Comparison of ENCODE assay signal across 8 cellular contexts in the genomic region with DNA sequence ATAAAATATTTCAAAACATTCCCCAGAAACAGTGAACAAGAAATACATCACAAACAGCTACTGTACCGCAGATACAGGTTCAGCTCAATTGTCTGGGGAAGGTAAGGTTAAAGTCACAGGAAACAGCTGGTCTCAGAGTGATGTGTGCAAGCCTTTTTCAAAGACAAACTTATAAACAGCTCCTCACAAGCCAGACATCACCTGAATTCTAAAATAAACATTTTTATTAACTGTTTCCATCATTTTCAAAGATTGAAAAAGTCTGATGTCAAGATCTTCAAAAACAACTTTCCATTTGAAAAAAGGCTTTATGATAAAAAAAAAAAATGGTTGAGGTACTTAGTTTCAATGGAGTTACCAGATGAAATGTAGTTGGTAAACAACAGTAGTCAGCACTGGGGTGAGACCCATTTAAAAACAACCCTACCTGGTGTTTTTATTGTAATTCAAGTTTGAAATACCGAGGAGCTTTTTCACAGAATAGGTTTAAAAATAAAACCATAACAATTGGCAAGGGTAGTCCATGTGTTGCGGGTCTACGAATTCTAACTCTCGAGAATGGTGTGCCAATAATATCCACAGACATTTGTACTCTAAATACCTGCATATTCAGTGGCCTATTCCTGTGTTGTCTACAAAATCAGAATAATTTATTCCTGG. TPM values are rescaled to one million over a fixed set of nuclear protein-coding genes. Genes with fewer than 3 reads are reported as not detected.
A peak's percentile ranks its signal among the peaks of the same experiment; 100 is the strongest.
DNase-seq lines count a peak whose midpoint lies in the region; TF ChIP-seq lines count a peak whose summit lies in the region.

No MANE protein-coding gene starts in this region.

- no peaks in the 10 kb centered on the region for H3K27me3 ChIP-seq in suprapubic skin

- H3K27ac ChIP-seq in suprapubic skin = peak overlapping the region; percentile 41

- no peak for TF ChIP-seq POLR2A in suprapubic skin (IDR thresholded peaks at IDR 0.05)

- no peak for DNase-seq in activated T-cell treated with anti-CD3 and anti-CD28 coated beads, Interleukin-2, amount 50 U/mL, for 24 hours
- no peak for DNase-seq in activated T-cell treated with anti-CD3 and anti-CD28 coated beads, Interleukin-2, amount 50 U/mL, for 48 hours
- DNase-seq in activated CD4-positive, alpha-beta memory T cell treated with anti-CD3 and anti-CD28 coated beads for 36 hours = no peak
- DNase-seq in immature natural killer cell = peak in 1 of 3 donors; percentile 56
- no peak for DNase-seq in suprapubic skin (ENCODE audit: low spot score in 2 of 2)
- no peak for DNase-seq in stimulated activated CD4-positive, alpha-beta T cell treated with anti-CD3 and anti-CD28 coated beads, Interleukin-4, amount 100 ng/mL, for 24 hours
- DNase-seq in cerebellar nuclear complex (lab: John Stamatoyannopoulos, UW) = no peak
- no peak for DNase-seq in mucosa of gallbladder (ENCODE audit: low spot score)

- WGBS in suprapubic skin = 16% methylated on average over 5 of the region's 5 CpGs

- TF ChIP-seq EP300 in suprapubic skin (IDR thresholded peaks at IDR 0.05) = no peak

- H3K4me1 ChIP-seq in suprapubic skin = peaks cover 43% of the 10 kb centered on the region

- H3K36me3 Mint-ChIP-seq in activated T-cell treated with anti-CD3 and anti-CD28 coated beads, Interleukin-2, amount 50 U/mL, for 24 hours (ENCODE audit: low read depth) = peaks cover 91% of the 10 kb centered on the region
- peaks cover 84% of the 10 kb centered on the region for H3K36me3 Mint-ChIP-seq in activated CD4-positive, alpha-beta memory T cell treated with anti-CD3 and anti-CD28 coated beads for 36 hours
- H3K36me3 Mint-ChIP-seq in immature natural killer cell = peaks cover 50 to 63% (median 52%) of the 10 kb centered on the region in 3 donors

- intact Hi-C loops in activated CD4-positive, alpha-beta memory T cell treated with anti-CD3 and anti-CD28 coated beads for 36 hours (cut with micrococcal nuclease) = loop anchor here (5.0 kb wide), 1 partner anchor 564 kb away; no protein-coding TSS in a partner anchor

- peak overlapping the region; percentile 99 for H3K27ac Mint-ChIP-seq in activated T-cell treated with anti-CD3 and anti-CD28 coated beads, Interleukin-2, amount 50 U/mL, for 24 hours
- peak overlapping the region; percentile 91 for H3K27ac Mint-ChIP-seq in activated CD4-positive, alpha-beta memory T cell treated with anti-CD3 and anti-CD28 coated beads for 36 hours
- peak overlapping the region; percentile 96 to 100 (median 99) for H3K27ac Mint-ChIP-seq in immature natural killer cell

- H3K9me3 Mint-ChIP-seq in activated T-cell treated with anti-CD3 and anti-CD28 coated beads, Interleukin-2, amount 50 U/mL, for 24 hours = no peaks in the 10 kb centered on the region
- no peaks in the 10 kb centered on the region for H3K9me3 Mint-ChIP-seq in activated CD4-positive, alpha-beta memory T cell treated with anti-CD3 and anti-CD28 coated beads for 36 hours
- H3K9me3 Mint-ChIP-seq in immature natural killer cell = peaks cover 0 to 6% (median 0%) of the 10 kb centered on the region in 6 donors

- H3K27me3 Mint-ChIP-seq in activated T-cell treated with anti-CD3 and anti-CD28 coated beads, Interleukin-2, amount 50 U/mL, for 24 hours = no peaks in the 10 kb centered on the region
- H3K27me3 Mint-ChIP-seq in activated CD4-positive, alpha-beta memory T cell treated with anti-CD3 and anti-CD28 coated beads for 36 hours = peaks cover 2% of the 10 kb centered on the region
- H3K27me3 Mint-ChIP-seq in immature natural killer cell (ENCODE audit: low read depth in 3 of 3) = peaks cover 21 to 42% (median 39%) of the 10 kb centered on the region in 3 donors

- peaks cover 53% of the 10 kb centered on the region for H3K4me1 Mint-ChIP-seq in activated T-cell treated with anti-CD3 and anti-CD28 coated beads, Interleukin-2, amount 50 U/mL, for 24 hours (ENCODE audit: low read depth)
- peaks cover 22% of the 10 kb centered on the region for H3K4me1 Mint-ChIP-seq in activated CD4-positive, alpha-beta memory T cell treated with anti-CD3 and anti-CD28 coated beads for 36 hours (ENCODE audit: low read depth)
- peaks cover 56 to 70% of the 10 kb centered on the region in 2 donors for H3K4me1 Mint-ChIP-seq in immature natural killer cell

- peaks cover 19% of the 10 kb centered on the region for H3K36me3 ChIP-seq in suprapubic skin

- TF ChIP-seq CTCF in suprapubic skin (IDR thresholded peaks at IDR 0.05) = no peak

- POLR2A ChIA-PET in activated CD4-positive, alpha-beta memory T cell treated with anti-CD3 and anti-CD28 coated beads for 36 hours (lab: Charles Lee) = interaction anchor here (0.6 to 4.9 kb wide), 9 partner anchors 9 to 452 kb away, joined by 3 to 51 read pairs (median 3); no protein-coding TSS in a partner anchor

- H3K9me3 ChIP-seq in suprapubic skin = no peaks in the 10 kb centered on the region

- H3K4me3 Mint-ChIP-seq in activated T-cell treated with anti-CD3 and anti-CD28 coated beads, Interleukin-2, amount 50 U/mL, for 24 hours = peak overlapping the region; percentile 100
- peak overlapping the region; percentile 100 for H3K4me3 Mint-ChIP-seq in activated CD4-positive, alpha-beta memory T cell treated with anti-CD3 and anti-CD28 coated beads for 36 hours
- peak overlapping the region; percentile 92 to 100 (median 100) for H3K4me3 Mint-ChIP-seq in immature natural killer cell

- CTCF ChIA-PET in activated CD4-positive, alpha-beta memory T cell treated with anti-CD3 and anti-CD28 coated beads for 36 hours (lab: Charles Lee) = interaction anchor here (0.7 to 5.9 kb wide), 6 partner anchors 69 to 759 kb away, joined by 3 to 31 read pairs (median 3); no protein-coding TSS in a partner anchor

- H3K4me3 ChIP-seq in suprapubic skin = peak overlapping the region; percentile 83

RNA-seq across cellular contexts. Expression of a gene that starts 3.9 kb away (rescaled TPM):
- total RNA-seq in activated CD4-positive, alpha-beta memory T cell treated with anti-CD3 and anti-CD28 coated beads for 36 hours = 100 to 1,000 TPM; 137 to 144 TPM
- 100 to 1,000 TPM; 156 to 489 (median 487) TPM for polyA plus RNA-seq in immature natural killer cell
- total RNA-seq in suprapubic skin = 100 to 1,000 TPM; 103 to 178 (median 156) TPM
- 235 TPM for total RNA-seq in mucosa of gallbladder
